In genomic region chr2:72097276-72097675, GRCh38 we compare ENCODE assay signal across 17 cellular contexts. TPM values are rescaled to one million over a fixed set of nuclear protein-coding genes. Genes with fewer than 3 reads are reported as not detected.
"Had no signal": no experiment of that assay in that cellular context is flagged by ENCODE, and none has a peak within 500 bp of the region (broad histone marks: within the 10 kb centered on the region; RNA-seq: fewer than 3 reads in every experiment).

No MANE protein-coding gene starts in this region.

- H3K27me3 ChIP-seq: upper lobe of right lung had no signal

- H3K4me3 Mint-ChIP-seq: dendritic cell treated with granulocyte-macrophage colony-stimulating factor and Interleukin-4, amounts not matched to agents 40 ng/mL and 50 ng/mL, for 4 days; naive thymus-derived CD4-positive, alpha-beta T cell; nephron progenitor cell; stimulated activated effector memory CD8-positive, alpha-beta T cell treated with anti-CD3 and anti-CD28 coated beads, Interleukin-12 subunit alpha, Interleukin-12 subunit beta, amount 100 ng/mL, for 72 hours; stimulated activated naive CD8-positive, alpha-beta T cell treated with anti-CD3 and anti-CD28 coated beads, Interleukin-15, Interleukin-2, amounts not matched to agents 100 ng/mL and 50 ng/mL, for 24 hours had no signal

- H3K27ac Mint-ChIP-seq: dendritic cell treated with granulocyte-macrophage colony-stimulating factor and Interleukin-4, amounts not matched to agents 40 ng/mL and 50 ng/mL, for 4 days; naive thymus-derived CD4-positive, alpha-beta T cell; nephron progenitor cell; stimulated activated effector memory CD8-positive, alpha-beta T cell treated with anti-CD3 and anti-CD28 coated beads, Interleukin-12 subunit alpha, Interleukin-12 subunit beta, amount 100 ng/mL, for 72 hours; stimulated activated naive CD8-positive, alpha-beta T cell treated with anti-CD3 and anti-CD28 coated beads, Interleukin-15, Interleukin-2, amounts not matched to agents 100 ng/mL and 50 ng/mL, for 24 hours had no signal

- ATAC-seq: naive thymus-derived CD4-positive, alpha-beta T cell; stimulated activated effector memory CD8-positive, alpha-beta T cell treated with anti-CD3 and anti-CD28 coated beads, Interleukin-12 subunit alpha, Interleukin-12 subunit beta, amount 100 ng/mL, for 72 hours; upper lobe of right lung had no signal

- H3K4me1 ChIP-seq: tibial artery, upper lobe of right lung had no signal

- H3K4me3 ChIP-seq: hepatocyte, tibial artery, upper lobe of right lung had no signal

- H3K9me3 Mint-ChIP-seq: dendritic cell treated with granulocyte-macrophage colony-stimulating factor and Interleukin-4, amounts not matched to agents 40 ng/mL and 50 ng/mL, for 4 days; nephron progenitor cell; stimulated activated effector memory CD8-positive, alpha-beta T cell treated with anti-CD3 and anti-CD28 coated beads, Interleukin-12 subunit alpha, Interleukin-12 subunit beta, amount 100 ng/mL, for 72 hours; stimulated activated naive CD8-positive, alpha-beta T cell treated with anti-CD3 and anti-CD28 coated beads, Interleukin-15, Interleukin-2, amounts not matched to agents 100 ng/mL and 50 ng/mL, for 24 hours had no signal

- H3K4me1 Mint-ChIP-seq: naive thymus-derived CD4-positive, alpha-beta T cell; nephron progenitor cell; stimulated activated effector memory CD8-positive, alpha-beta T cell treated with anti-CD3 and anti-CD28 coated beads, Interleukin-12 subunit alpha, Interleukin-12 subunit beta, amount 100 ng/mL, for 72 hours had no signal

- FAIRE-seq: endothelial cell of umbilical vein, small intestine had no signal

- H3K9me3 ChIP-seq: tibial artery, upper lobe of right lung had no signal

- H3K36me3 Mint-ChIP-seq: naive thymus-derived CD4-positive, alpha-beta T cell; stimulated activated effector memory CD8-positive, alpha-beta T cell treated with anti-CD3 and anti-CD28 coated beads, Interleukin-12 subunit alpha, Interleukin-12 subunit beta, amount 100 ng/mL, for 72 hours had no signal

- H2AFZ ChIP-seq: hepatocyte had no signal

- H3K27me3 Mint-ChIP-seq: dendritic cell treated with granulocyte-macrophage colony-stimulating factor and Interleukin-4, amounts not matched to agents 40 ng/mL and 50 ng/mL, for 4 days had no signal

- H3K4me2 ChIP-seq: hepatocyte had no signal

- H3K27ac ChIP-seq: hepatocyte, tibial artery, upper lobe of right lung had no signal

- H3K36me3 ChIP-seq: tibial artery, upper lobe of right lung had no signal

- DNase-seq: caudate nucleus; foreskin melanocyte; kidney glomerular epithelial cell; mesendoderm; naive thymus-derived CD4-positive, alpha-beta T cell; nephron progenitor cell; small intestine; stimulated activated CD4-positive, alpha-beta T cell treated with anti-CD3 and anti-CD28 coated beads, Interleukin-12 subunit alpha, Interleukin-12 subunit beta, amount 100 ng/mL, for 4 hours; stimulated activated CD4-positive, alpha-beta T cell treated with anti-CD3 and anti-CD28 coated beads, Interleukin-2, amount 100 ng/mL, for 48 hours; stimulated activated CD8-positive, alpha-beta memory T cell treated with anti-CD3 and anti-CD28 coated beads, Interleukin-4, amount 100 ng/mL, for 48 hours; upper lobe of right lung had no signal

RNA-seq across cellular contexts. Expression of gene CYP26B1, which starts 50.4 kb away (rescaled TPM):
- total RNA-seq: naive thymus-derived CD4-positive, alpha-beta T cell had no signal
- polyA plus RNA-seq: naive thymus-derived CD4-positive, alpha-beta T cell had no signal
